1 cellular context compared by ENCODE assay signal in the genomic region with DNA sequence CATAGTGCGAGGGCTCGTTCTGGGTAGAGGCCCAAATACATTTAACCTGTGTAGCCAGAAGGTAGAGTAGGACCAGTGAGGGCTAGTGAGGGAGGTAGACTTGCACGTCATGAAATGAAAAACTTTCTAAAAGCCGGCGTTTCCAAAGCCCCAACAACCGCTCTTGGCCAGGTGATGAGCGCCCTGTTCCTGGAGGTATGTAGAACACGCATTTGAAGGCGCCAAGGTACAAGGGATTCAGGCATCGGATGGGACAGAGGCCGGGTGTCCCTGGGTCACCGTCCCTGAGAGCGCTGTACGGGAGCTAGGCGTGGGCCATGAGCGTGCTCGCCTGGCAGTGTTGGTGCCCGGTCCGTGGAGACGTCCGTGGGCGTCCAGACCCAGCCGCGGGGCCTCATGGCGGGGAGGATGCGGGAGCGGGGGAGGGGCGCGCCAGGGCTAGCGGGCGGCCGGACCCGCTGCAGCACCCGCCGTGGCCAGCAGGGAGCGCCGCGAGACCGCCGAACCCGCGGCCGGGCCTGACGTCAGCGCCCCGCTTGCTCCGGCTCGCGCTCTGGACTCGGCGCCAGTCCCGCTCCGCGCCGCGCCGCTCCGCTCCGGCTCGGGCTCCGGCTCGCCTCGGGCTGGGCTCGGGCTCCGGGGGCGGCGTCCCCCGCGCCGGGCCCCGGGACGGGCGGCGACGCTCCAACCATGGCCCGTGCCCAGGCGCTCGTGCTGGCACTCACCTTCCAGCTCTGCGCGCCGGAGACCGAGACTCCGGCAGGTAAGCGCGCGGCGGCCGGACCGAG.
TF ChIP-seq lines count a peak whose summit lies in the region.

A gene (plus strand): TSS at position 568 of the 788 bp plus-strand sequence. CDS start 123 bp downstream, at position 691.

TF ChIP-seq in HepG2, 621 proteins besides CTCF, POLR2A, EP300 and RAD21 (continued from another document and continues in another):
- TF ChIP-seq, protein P1, sequence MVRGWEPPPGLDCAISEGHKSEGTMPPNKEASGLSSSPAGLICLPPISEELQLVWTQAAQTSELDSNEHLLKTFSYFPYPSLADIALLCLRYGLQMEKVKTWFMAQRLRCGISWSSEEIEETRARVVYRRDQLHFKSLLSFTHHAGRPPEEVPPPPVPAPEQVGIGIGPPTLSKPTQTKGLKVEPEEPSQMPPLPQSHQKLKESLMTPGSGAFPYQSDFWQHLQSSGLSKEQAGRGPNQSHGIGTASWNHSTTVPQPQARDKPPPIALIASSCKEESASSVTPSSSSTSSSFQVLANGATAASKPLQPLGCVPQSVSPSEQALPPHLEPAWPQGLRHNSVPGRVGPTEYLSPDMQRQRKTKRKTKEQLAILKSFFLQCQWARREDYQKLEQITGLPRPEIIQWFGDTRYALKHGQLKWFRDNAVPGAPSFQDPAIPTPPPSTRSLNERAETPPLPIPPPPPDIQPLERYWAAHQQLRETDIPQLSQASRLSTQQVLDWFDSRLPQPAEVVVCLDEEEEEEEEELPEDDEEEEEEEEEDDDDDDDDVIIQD (CRISPR knock-in tag; IDR thresholded peaks at IDR 0.05; ENCODE audit: low read depth), result no peak
- TF ChIP-seq, protein P2, sequence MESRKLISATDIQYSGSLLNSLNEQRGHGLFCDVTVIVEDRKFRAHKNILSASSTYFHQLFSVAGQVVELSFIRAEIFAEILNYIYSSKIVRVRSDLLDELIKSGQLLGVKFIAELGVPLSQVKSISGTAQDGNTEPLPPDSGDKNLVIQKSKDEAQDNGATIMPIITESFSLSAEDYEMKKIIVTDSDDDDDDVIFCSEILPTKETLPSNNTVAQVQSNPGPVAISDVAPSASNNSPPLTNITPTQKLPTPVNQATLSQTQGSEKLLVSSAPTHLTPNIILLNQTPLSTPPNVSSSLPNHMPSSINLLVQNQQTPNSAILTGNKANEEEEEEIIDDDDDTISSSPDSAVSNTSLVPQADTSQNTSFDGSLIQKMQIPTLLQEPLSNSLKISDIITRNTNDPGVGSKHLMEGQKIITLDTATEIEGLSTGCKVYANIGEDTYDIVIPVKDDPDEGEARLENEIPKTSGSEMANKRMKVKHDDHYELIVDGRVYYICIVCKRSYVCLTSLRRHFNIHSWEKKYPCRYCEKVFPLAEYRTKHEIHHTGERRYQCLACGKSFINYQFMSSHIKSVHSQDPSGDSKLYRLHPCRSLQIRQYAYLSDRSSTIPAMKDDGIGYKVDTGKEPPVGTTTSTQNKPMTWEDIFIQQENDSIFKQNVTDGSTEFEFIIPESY (CRISPR knock-in tag; IDR thresholded peaks at IDR 0.05), result peak; percentile 59; the same call in 1 of the 2 replicates
- TF ChIP-seq GATA4 (IDR thresholded peaks at IDR 0.05; ENCODE audit: borderline replicate concordance, low read depth), result no peak
- TF ChIP-seq ZNF180 (CRISPR knock-in tag; IDR thresholded peaks at IDR 0.05; ENCODE audit: borderline replicate concordance, low read depth), result no peak
- no peak for TF ChIP-seq SUZ12 (IDR thresholded peaks at IDR 0.05; ENCODE audit: low read depth, low read length)
- TF ChIP-seq, protein P3, sequence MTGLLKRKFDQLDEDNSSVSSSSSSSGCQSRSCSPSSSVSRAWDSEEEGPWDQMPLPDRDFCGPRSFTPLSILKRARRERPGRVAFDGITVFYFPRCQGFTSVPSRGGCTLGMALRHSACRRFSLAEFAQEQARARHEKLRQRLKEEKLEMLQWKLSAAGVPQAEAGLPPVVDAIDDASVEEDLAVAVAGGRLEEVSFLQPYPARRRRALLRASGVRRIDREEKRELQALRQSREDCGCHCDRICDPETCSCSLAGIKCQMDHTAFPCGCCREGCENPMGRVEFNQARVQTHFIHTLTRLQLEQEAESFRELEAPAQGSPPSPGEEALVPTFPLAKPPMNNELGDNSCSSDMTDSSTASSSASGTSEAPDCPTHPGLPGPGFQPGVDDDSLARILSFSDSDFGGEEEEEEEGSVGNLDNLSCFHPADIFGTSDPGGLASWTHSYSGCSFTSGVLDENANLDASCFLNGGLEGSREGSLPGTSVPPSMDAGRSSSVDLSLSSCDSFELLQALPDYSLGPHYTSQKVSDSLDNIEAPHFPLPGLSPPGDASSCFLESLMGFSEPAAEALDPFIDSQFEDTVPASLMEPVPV (CRISPR knock-in tag; IDR thresholded peaks at IDR 0.05), result no peak
- TF ChIP-seq, protein P4, sequence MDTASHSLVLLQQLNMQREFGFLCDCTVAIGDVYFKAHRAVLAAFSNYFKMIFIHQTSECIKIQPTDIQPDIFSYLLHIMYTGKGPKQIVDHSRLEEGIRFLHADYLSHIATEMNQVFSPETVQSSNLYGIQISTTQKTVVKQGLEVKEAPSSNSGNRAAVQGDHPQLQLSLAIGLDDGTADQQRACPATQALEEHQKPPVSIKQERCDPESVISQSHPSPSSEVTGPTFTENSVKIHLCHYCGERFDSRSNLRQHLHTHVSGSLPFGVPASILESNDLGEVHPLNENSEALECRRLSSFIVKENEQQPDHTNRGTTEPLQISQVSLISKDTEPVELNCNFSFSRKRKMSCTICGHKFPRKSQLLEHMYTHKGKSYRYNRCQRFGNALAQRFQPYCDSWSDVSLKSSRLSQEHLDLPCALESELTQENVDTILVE (CRISPR knock-in tag; IDR thresholded peaks at IDR 0.05), result no peak
- TF ChIP-seq ZNF607 (CRISPR knock-in tag; IDR thresholded peaks at IDR 0.05; ENCODE audit: borderline replicate concordance), result no peak; the same call in 1 of the 2 replicates
- TF ChIP-seq RFX5 (IDR thresholded peaks at IDR 0.05; ENCODE audit: low read depth, low read length), result no peak
- no peak for TF ChIP-seq ZNF460 (CRISPR knock-in tag; IDR thresholded peaks at IDR 0.05; ENCODE audit: borderline replicate concordance)
- TF ChIP-seq ZNF572 (CRISPR knock-in tag; IDR thresholded peaks at IDR 0.05), result no peak
- no peak for TF ChIP-seq ZMYM2 (CRISPR knock-in tag; IDR thresholded peaks at IDR 0.05)
- TF ChIP-seq MEIS2 (CRISPR knock-in tag; IDR thresholded peaks at IDR 0.05), result no peak
- peak; percentile 26; the same call in 1 of the 2 replicates for TF ChIP-seq SAP130 (CRISPR knock-in tag; IDR thresholded peaks at IDR 0.05; ENCODE audit: low read depth)
- no peak for TF ChIP-seq ZNF124 (CRISPR knock-in tag; IDR thresholded peaks at IDR 0.05)
- TF ChIP-seq ZSCAN12 (CRISPR knock-in tag; IDR thresholded peaks at IDR 0.05), result no peak
- TF ChIP-seq, protein P5, sequence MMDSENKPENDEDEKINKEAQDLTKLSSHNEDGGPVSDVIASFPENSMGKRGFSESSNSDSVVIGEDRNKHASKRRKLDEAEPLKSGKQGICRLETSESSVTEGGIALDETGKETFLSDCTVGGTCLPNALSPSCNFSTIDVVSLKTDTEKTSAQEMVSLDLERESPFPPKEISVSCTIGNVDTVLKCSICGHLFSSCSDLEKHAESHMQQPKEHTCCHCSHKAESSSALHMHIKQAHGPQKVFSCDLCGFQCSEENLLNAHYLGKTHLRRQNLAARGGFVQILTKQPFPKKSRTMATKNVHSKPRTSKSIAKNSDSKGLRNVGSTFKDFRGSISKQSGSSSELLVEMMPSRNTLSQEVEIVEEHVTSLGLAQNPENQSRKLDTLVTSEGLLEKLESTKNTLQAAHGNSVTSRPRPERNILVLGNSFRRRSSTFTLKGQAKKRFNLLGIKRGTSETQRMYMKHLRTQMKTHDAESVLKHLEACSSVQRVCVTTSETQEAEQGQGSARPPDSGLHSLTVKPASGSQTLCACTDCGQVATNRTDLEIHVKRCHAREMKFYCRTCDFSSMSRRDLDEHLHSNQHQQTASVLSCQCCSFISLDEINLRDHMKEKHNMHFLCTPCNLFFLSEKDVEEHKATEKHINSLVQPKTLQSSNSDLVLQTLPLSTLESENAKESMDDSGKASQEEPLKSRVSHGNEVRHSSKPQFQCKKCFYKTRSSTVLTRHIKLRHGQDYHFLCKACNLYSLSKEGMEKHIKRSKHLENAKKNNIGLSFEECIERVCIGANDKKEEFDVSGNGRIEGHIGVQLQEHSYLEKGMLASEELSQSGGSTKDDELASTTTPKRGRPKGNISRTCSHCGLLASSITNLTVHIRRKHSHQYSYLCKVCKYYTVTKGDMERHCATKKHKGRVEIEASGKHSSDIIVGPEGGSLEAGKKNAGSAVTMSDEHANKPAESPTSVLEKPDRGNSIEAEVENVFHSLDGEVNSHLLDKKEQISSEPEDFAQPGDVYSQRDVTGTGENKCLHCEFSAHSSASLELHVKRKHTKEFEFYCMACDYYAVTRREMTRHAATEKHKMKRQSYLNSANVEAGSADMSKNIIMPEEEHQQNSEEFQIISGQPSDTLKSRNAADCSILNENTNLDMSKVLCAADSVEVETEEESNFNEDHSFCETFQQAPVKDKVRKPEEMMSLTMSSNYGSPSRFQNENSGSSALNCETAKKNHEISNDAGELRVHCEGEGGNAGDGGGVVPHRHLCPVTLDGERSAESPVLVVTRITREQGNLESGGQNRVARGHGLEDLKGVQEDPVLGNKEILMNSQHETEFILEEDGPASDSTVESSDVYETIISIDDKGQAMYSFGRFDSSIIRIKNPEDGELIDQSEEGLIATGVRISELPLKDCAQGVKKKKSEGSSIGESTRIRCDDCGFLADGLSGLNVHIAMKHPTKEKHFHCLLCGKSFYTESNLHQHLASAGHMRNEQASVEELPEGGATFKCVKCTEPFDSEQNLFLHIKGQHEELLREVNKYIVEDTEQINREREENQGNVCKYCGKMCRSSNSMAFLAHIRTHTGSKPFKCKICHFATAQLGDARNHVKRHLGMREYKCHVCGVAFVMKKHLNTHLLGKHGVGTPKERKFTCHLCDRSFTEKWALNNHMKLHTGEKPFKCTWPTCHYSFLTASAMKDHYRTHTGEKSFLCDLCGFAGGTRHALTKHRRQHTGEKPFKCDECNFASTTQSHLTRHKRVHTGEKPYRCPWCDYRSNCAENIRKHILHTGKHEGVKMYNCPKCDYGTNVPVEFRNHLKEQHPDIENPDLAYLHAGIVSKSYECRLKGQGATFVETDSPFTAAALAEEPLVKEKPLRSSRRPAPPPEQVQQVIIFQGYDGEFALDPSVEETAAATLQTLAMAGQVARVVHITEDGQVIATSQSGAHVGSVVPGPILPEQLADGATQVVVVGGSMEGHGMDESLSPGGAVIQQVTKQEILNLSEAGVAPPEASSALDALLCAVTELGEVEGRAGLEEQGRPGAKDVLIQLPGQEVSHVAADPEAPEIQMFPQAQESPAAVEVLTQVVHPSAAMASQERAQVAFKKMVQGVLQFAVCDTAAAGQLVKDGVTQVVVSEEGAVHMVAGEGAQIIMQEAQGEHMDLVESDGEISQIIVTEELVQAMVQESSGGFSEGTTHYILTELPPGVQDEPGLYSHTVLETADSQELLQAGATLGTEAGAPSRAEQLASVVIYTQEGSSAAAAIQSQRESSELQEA (CRISPR knock-in tag; IDR thresholded peaks at IDR 0.05; ENCODE audit: not compliant biosample characterization), result no peak
- no peak for TF ChIP-seq ZNF121 (CRISPR knock-in tag; IDR thresholded peaks at IDR 0.05)
- no peak for TF ChIP-seq TCF12 (IDR thresholded peaks at IDR 0.05)
- no peak for TF ChIP-seq TCF12 (CRISPR knock-in tag; IDR thresholded peaks at IDR 0.05)
- TF ChIP-seq, protein P6, sequence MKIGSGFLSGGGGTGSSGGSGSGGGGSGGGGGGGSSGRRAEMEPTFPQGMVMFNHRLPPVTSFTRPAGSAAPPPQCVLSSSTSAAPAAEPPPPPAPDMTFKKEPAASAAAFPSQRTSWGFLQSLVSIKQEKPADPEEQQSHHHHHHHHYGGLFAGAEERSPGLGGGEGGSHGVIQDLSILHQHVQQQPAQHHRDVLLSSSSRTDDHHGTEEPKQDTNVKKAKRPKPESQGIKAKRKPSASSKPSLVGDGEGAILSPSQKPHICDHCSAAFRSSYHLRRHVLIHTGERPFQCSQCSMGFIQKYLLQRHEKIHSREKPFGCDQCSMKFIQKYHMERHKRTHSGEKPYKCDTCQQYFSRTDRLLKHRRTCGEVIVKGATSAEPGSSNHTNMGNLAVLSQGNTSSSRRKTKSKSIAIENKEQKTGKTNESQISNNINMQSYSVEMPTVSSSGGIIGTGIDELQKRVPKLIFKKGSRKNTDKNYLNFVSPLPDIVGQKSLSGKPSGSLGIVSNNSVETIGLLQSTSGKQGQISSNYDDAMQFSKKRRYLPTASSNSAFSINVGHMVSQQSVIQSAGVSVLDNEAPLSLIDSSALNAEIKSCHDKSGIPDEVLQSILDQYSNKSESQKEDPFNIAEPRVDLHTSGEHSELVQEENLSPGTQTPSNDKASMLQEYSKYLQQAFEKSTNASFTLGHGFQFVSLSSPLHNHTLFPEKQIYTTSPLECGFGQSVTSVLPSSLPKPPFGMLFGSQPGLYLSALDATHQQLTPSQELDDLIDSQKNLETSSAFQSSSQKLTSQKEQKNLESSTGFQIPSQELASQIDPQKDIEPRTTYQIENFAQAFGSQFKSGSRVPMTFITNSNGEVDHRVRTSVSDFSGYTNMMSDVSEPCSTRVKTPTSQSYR (CRISPR knock-in tag; IDR thresholded peaks at IDR 0.05; ENCODE audit: borderline replicate concordance), result peak; percentile 91; the same call in 1 of the 2 replicates
- no peak for TF ChIP-seq ZFP37 (CRISPR knock-in tag; IDR thresholded peaks at IDR 0.05; ENCODE audit: borderline replicate concordance)
- no peak for TF ChIP-seq GATAD1 (CRISPR knock-in tag; IDR thresholded peaks at IDR 0.05)
- TF ChIP-seq, protein P7, sequence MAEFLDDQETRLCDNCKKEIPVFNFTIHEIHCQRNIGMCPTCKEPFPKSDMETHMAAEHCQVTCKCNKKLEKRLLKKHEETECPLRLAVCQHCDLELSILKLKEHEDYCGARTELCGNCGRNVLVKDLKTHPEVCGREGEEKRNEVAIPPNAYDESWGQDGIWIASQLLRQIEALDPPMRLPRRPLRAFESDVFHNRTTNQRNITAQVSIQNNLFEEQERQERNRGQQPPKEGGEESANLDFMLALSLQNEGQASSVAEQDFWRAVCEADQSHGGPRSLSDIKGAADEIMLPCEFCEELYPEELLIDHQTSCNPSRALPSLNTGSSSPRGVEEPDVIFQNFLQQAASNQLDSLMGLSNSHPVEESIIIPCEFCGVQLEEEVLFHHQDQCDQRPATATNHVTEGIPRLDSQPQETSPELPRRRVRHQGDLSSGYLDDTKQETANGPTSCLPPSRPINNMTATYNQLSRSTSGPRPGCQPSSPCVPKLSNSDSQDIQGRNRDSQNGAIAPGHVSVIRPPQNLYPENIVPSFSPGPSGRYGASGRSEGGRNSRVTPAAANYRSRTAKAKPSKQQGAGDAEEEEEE (CRISPR knock-in tag; IDR thresholded peaks at IDR 0.05; ENCODE audit: borderline replicate concordance), result no peak
- TF ChIP-seq KDM5B (CRISPR knock-in tag; IDR thresholded peaks at IDR 0.05; ENCODE audit: borderline replicate concordance), result peak; percentile 22; the same call in 1 of the 2 replicates
- no peak for TF ChIP-seq GFI1 (CRISPR knock-in tag; IDR thresholded peaks at IDR 0.05; ENCODE audit: borderline replicate concordance)
- no peak; the same call in 1 of the 2 replicates for TF ChIP-seq SP2 (CRISPR knock-in tag; IDR thresholded peaks at IDR 0.05)
- no peak for TF ChIP-seq EED (CRISPR knock-in tag; IDR thresholded peaks at IDR 0.05)
- TF ChIP-seq, protein P8, sequence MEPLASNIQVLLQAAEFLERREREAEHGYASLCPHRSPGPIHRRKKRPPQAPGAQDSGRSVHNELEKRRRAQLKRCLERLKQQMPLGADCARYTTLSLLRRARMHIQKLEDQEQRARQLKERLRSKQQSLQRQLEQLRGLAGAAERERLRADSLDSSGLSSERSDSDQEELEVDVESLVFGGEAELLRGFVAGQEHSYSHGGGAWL (CRISPR knock-in tag; IDR thresholded peaks at IDR 0.05), result 0 out of 2 replicates have a peak, but pooled peaks have one; percentile 23
- TF ChIP-seq PHF20 (CRISPR knock-in tag; IDR thresholded peaks at IDR 0.05), result no peak
- TF ChIP-seq RAD51 (IDR thresholded peaks at IDR 0.05; ENCODE audit: borderline replicate concordance), result no peak
- TF ChIP-seq ZNF567 (CRISPR knock-in tag; IDR thresholded peaks at IDR 0.05; ENCODE audit: borderline replicate concordance), result no peak
- peak; percentile 23; the same call in 1 of the 2 replicates for TF ChIP-seq ZBTB38 (CRISPR knock-in tag; IDR thresholded peaks at IDR 0.05)
- no peak for TF ChIP-seq NPAS2 (CRISPR knock-in tag; IDR thresholded peaks at IDR 0.05; ENCODE audit: borderline replicate concordance)
- no peak for TF ChIP-seq ZNF205 (CRISPR knock-in tag; IDR thresholded peaks at IDR 0.05)
- TF ChIP-seq RCOR2 (CRISPR knock-in tag; IDR thresholded peaks at IDR 0.05), result no peak
- TF ChIP-seq ZNF557 (CRISPR knock-in tag; IDR thresholded peaks at IDR 0.05), result no peak
- no peak for TF ChIP-seq TRIM24 (CRISPR knock-in tag; IDR thresholded peaks at IDR 0.05)
- TF ChIP-seq NKX3-1 (CRISPR knock-in tag; IDR thresholded peaks at IDR 0.05), result no peak
- no peak for TF ChIP-seq AHR (CRISPR knock-in tag; IDR thresholded peaks at IDR 0.05)
